Comparison of ENCODE assay signal across 8 cellular contexts in the genomic region with DNA sequence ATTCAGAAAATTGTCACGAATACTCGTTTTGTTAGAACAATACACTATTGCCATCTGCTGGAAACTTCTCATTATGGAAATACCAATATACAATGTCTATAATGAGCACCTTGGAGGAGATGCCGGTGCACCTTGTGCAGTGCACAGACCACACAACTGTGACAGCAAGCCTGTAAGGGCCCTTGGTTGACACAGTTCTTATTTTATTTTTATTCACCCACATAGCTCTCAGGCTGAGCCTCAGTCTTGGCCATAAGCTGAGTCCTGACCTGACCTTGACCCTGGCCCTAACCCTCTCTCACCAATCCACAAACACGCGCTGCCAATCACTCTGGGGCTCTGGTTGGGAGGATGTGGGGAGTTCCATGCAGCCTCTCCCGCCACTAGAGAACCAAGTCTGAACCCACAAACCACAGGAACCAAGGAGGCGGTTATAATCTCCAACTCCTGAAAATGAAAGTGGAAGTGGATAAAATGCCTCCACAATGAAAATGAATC. TPM values are rescaled to one million over a fixed set of nuclear protein-coding genes. Genes with fewer than 3 reads are reported as not detected.
A peak's percentile ranks its signal among the peaks of the same experiment; 100 is the strongest.
DNase-seq lines count a peak whose midpoint lies in the region; ATAC-seq and TF ChIP-seq lines count a peak whose summit lies in the region.

No MANE protein-coding gene starts in this region.

- H3K27me3 Mint-ChIP-seq in HFFc6 (ENCODE audit: insufficient read depth) = peaks cover 19% of the 10 kb centered on the region
- H3K27me3 Mint-ChIP-seq in activated CD4-positive, alpha-beta T cell treated with anti-CD3 and anti-CD28 coated beads, Interleukin-2, amount 10 ng/mL, durations not matched to agents 24 days and 14 days = peaks cover 60% of the 10 kb centered on the region

- ATAC-seq in HG03442 (IDR thresholded peaks at IDR 0.05; ENCODE audit: unreplicated experiment) (no peak), HG03521 (IDR thresholded peaks at IDR 0.05; ENCODE audit: unreplicated experiment) (no peak), GM18873 (IDR thresholded peaks at IDR 0.05; ENCODE audit: low FRiP score, unreplicated experiment) (no peak)

- H3K4me3 ChIP-seq in AG04450 (ENCODE audit: low read depth, low read length) = peak overlapping the region; percentile 20

- peaks cover 6% of the 10 kb centered on the region for H3K27me3 ChIP-seq in AG04450 (ENCODE audit: control insufficient read depth, insufficient read depth, low read length)

- H3K4me1 Mint-ChIP-seq in HFFc6 (ENCODE audit: low read depth) = peaks cover 7% of the 10 kb centered on the region; the same call in 1 of the 2 replicates
- peaks cover 16% of the 10 kb centered on the region for H3K4me1 Mint-ChIP-seq in activated CD4-positive, alpha-beta T cell treated with anti-CD3 and anti-CD28 coated beads, Interleukin-2, amount 10 ng/mL, durations not matched to agents 24 days and 14 days

- peaks cover 6% of the 10 kb centered on the region; the same call in 1 of the 2 replicates for H3K9me3 ChIP-seq in AG04450 (ENCODE audit: control insufficient read depth, insufficient read depth, low read length)

- H3K27ac ChIP-seq in AG04450 (ENCODE audit: low read depth, low read length) = no peak overlapping the region

- H3K27ac Mint-ChIP-seq in HFFc6 = no peak overlapping the region
- peak overlapping the region; percentile 83 for H3K27ac Mint-ChIP-seq in activated CD4-positive, alpha-beta T cell treated with anti-CD3 and anti-CD28 coated beads, Interleukin-2, amount 10 ng/mL, durations not matched to agents 24 days and 14 days

- no peak for DNase-seq in AG04450 (ENCODE audit: low read depth, low spot score)
- peak; percentile 2 for DNase-seq in HFFc6
- DNase-seq in activated CD4-positive, alpha-beta T cell treated with anti-CD3 and anti-CD28 coated beads, Interleukin-2, amount 10 ng/mL, durations not matched to agents 24 days and 14 days = peak; percentile 94
- DNase-seq in hepatic stellate cell (ENCODE audit: low spot score) = peak; percentile 72
- no peak for DNase-seq in NCI-H2171 (lab: John Stamatoyannopoulos, UW)

- peaks cover 13% of the 10 kb centered on the region for H3K36me3 Mint-ChIP-seq in HFFc6 (ENCODE audit: low read depth)
- peaks cover 5% of the 10 kb centered on the region for H3K36me3 Mint-ChIP-seq in activated CD4-positive, alpha-beta T cell treated with anti-CD3 and anti-CD28 coated beads, Interleukin-2, amount 10 ng/mL, durations not matched to agents 24 days and 14 days (ENCODE audit: low read depth)

- no peak for TF ChIP-seq CTCF in AG04450 (IDR thresholded peaks at IDR 0.05; ENCODE audit: low read depth, low read length)
- peak; percentile 44 for TF ChIP-seq CTCF in HFFc6 (IDR thresholded peaks at IDR 0.05)

- H3K4me3 Mint-ChIP-seq in HFFc6 = peak overlapping the region; percentile 45
- peak overlapping the region; percentile 47 for H3K4me3 Mint-ChIP-seq in activated CD4-positive, alpha-beta T cell treated with anti-CD3 and anti-CD28 coated beads, Interleukin-2, amount 10 ng/mL, durations not matched to agents 24 days and 14 days

- intact Hi-C loops in activated CD4-positive, alpha-beta T cell treated with anti-CD3 and anti-CD28 coated beads, Interleukin-2, amount 10 ng/mL, durations not matched to agents 24 days and 14 days (cut with micrococcal nuclease) = loop anchor here (10.0 kb wide), 1 partner anchor 1183 kb away; no protein-coding TSS in a partner anchor

- CTCF ChIA-PET in AG04450 (lab: Charles Lee) = interaction anchor here (1.8 kb wide), 1 partner anchor 835 kb away, joined by 10 read pairs; no protein-coding TSS in a partner anchor

- POLR2A ChIA-PET in AG04450 (lab: Yijun Ruan, JAX) = no interaction called here

- H3K9me3 Mint-ChIP-seq in HFFc6 = peaks cover 19% of the 10 kb centered on the region
- H3K9me3 Mint-ChIP-seq in activated CD4-positive, alpha-beta T cell treated with anti-CD3 and anti-CD28 coated beads, Interleukin-2, amount 10 ng/mL, durations not matched to agents 24 days and 14 days = peaks cover 10% of the 10 kb centered on the region

RNA-seq across cellular contexts. Expression of a gene that starts 7.6 kb away (rescaled TPM):
- not detected in 2 replicates for polyA plus RNA-seq in AG04450 (2011; rRNA removed)
- not detected in 2 replicates for polyA minus RNA-seq in AG04450 (2011; rRNA and poly(A)+ RNA removed)
- total RNA-seq in HFFc6 (2021; fragmentation: NEBNext Ultra II Directional; extraction: Animal tissue kit (Norgen Biotek cat#: 25700)) = not detected
- total RNA-seq in activated CD4-positive, alpha-beta T cell treated with anti-CD3 and anti-CD28 coated beads, Interleukin-2, amount 10 ng/mL, durations not matched to agents 24 days and 14 days = not detected in 2 replicates

RNA-seq across cellular contexts. Expression of a gene that starts 16.9 kb away (rescaled TPM):
- 7.0 and 7.7 TPM in 2 replicates for polyA plus RNA-seq in AG04450 (2011; rRNA removed)
- polyA minus RNA-seq in AG04450 (2011; rRNA and poly(A)+ RNA removed) = 4.5 and 5.0 TPM in 2 replicates
- total RNA-seq in HFFc6 (2021; fragmentation: NEBNext Ultra II Directional; extraction: Animal tissue kit (Norgen Biotek cat#: 25700)) = 10 to 100 TPM; 17.0 to 42.5 (median 38.7) TPM
- 4.6 and 6.4 TPM in 2 replicates for total RNA-seq in activated CD4-positive, alpha-beta T cell treated with anti-CD3 and anti-CD28 coated beads, Interleukin-2, amount 10 ng/mL, durations not matched to agents 24 days and 14 days

Comparison
In these comparisons a context has a peak if more than half of its experiments do, and no peak if none do; other contexts are left out.
1. DNase-seq: peak in HFFc6 (single experiment), activated CD4-positive, alpha-beta T cell treated with anti-CD3 and anti-CD28 coated beads, Interleukin-2, amount 10 ng/mL, durations not matched to agents 24 days and 14 days (single experiment) and hepatic stellate cell (single experiment); none in AG04450 (single experiment) and NCI-H2171 (single experiment).